Comparison of ENCODE assay signal across 1 cellular context in genomic region chr11:130159657-130160459, GRCh38.
TF ChIP-seq lines count a peak whose summit lies in the region.

TSS of gene ST14 (plus strand) at chr11:130159782. CDS start at chr11:130159980, 198 bp downstream.

TF ChIP-seq in H1, 55 proteins besides CTCF, POLR2A, EP300 and RAD21:
- TF ChIP-seq EGR1 (IDR thresholded peaks at IDR 0.05; ENCODE audit: borderline replicate concordance, low read depth, low read length) (peak; percentile 48), BACH1 (IDR thresholded peaks at IDR 0.05; ENCODE audit: low read length) (no peak), GABPA (IDR thresholded peaks at IDR 0.05; ENCODE audit: borderline replicate concordance, insufficient read depth, low read length) (0 out of 2 replicates have a peak, but pooled peaks have one; percentile 30), MAX (IDR thresholded peaks at IDR 0.05) (peak; percentile 65), RBBP5 (IDR thresholded peaks at IDR 0.05; ENCODE audit: borderline replicate concordance, low read depth, low read length) (peak; percentile 58), CBX5 (IDR thresholded peaks at IDR 0.05; ENCODE audit: low read depth, low read length) (no peak), CTBP2 (IDR thresholded peaks at IDR 0.05; ENCODE audit: borderline replicate concordance, insufficient read depth, insufficient read length, low read length) (peak; percentile 7), TAF1 (IDR thresholded peaks at IDR 0.05; ENCODE audit: low read depth, low read length) (0 out of 2 replicates have a peak, but pooled peaks have one; percentile 35), ASH2L (IDR thresholded peaks at IDR 0.05; ENCODE audit: low read length) (peak; percentile 32), EZH2 (IDR thresholded peaks at IDR 0.05; ENCODE audit: low read depth, low read length, severe bottlenecking) (peak; percentile 67), SRF (IDR thresholded peaks at IDR 0.05; ENCODE audit: low read depth, low read length) (no peak), PHF8 (conservative IDR thresholded peaks at IDR 0.05; ENCODE audit: low read depth, low read length) (0 out of 2 replicates have a peak, but pooled peaks have one; percentile 29), SUZ12 (IDR thresholded peaks at IDR 0.05; ENCODE audit: low read length) (peak; percentile 71; the same call in 1 of the 2 replicates), RNF2 (IDR thresholded peaks at IDR 0.05; ENCODE audit: borderline replicate concordance, low read depth, low read length, missing control alignments, poor library complexity, severe bottlenecking) (peak; percentile 19), E2F6 (IDR thresholded peaks at IDR 0.05) (peak; percentile 84)
